In the genomic region with DNA sequence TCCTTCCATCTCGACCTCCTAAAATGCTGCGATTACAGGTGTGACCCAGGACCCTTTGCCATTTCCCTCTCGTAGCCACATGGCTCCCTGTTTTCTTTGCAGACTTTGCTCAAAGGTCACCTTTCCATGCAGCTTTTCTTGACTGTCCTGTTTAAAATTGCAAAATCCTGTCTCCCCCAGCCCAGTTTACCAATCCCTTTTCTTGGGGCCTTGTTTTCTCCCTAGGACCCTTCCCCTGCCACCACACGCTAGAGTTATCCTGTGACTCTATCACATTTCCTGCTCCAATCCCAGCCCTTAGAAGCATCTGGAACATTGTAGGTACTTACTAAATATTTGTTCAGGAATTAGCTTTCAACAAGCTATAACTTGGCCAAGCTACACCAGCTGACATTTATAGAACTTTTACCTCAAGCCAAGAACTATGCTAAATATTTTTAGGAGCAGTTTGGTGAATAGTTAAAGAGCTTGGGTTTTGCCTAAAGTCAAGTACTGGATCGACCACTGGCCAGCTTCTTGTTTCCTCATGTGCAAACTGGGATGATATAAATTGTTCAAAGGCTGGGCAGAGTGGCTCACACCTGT, we compare ENCODE assay signal across 17 cellular contexts.
"Had no signal": no experiment of that assay in that cellular context is flagged by ENCODE, and none has a peak within 500 bp of the region (broad histone marks: within the 10 kb centered on the region; RNA-seq: fewer than 3 reads in every experiment).

No MANE protein-coding gene starts in this region.

- H3K27me3 Mint-ChIP-seq: activated CD4-positive, alpha-beta T cell treated with anti-CD3 and anti-CD28 coated beads for 36 hours; activated CD8-positive, alpha-beta T cell treated with anti-CD3 and anti-CD28 coated beads for 36 hours had no signal

- ATAC-seq: activated CD4-positive, alpha-beta T cell treated with anti-CD3 and anti-CD28 coated beads for 36 hours; activated CD8-positive, alpha-beta T cell treated with anti-CD3 and anti-CD28 coated beads for 36 hours; activated T-cell treated with anti-CD3 and anti-CD28 coated beads, Interleukin-2, amount 50 U/mL, for 72 hours; gastroesophageal sphincter; left ventricle myocardium superior; pancreas; stimulated activated naive CD8-positive, alpha-beta T cell treated with anti-CD3 and anti-CD28 coated beads, Interleukin-15, Interleukin-2, amounts not matched to agents 100 U/mL and 50 U/mL, for 24 hours had no signal

- H3K4me1 Mint-ChIP-seq: activated CD4-positive, alpha-beta T cell treated with anti-CD3 and anti-CD28 coated beads for 36 hours; neural crest cell had no signal

- FAIRE-seq: pancreas had no signal

- H3K27ac Mint-ChIP-seq: activated CD4-positive, alpha-beta T cell treated with anti-CD3 and anti-CD28 coated beads for 36 hours; activated CD8-positive, alpha-beta T cell treated with anti-CD3 and anti-CD28 coated beads for 36 hours; activated T-cell treated with anti-CD3 and anti-CD28 coated beads, Interleukin-2, amount 50 U/mL, for 72 hours had no signal

- H3K4me3 ChIP-seq: breast epithelium, gastroesophageal sphincter, pancreas, upper lobe of left lung had no signal

- H3K36me3 ChIP-seq: breast epithelium, pancreas, WERI-Rb-1 had no signal

- H3K27me3 ChIP-seq: breast epithelium, gastroesophageal sphincter, pancreas, upper lobe of left lung had no signal

- H3K4me3 Mint-ChIP-seq: activated CD4-positive, alpha-beta T cell treated with anti-CD3 and anti-CD28 coated beads for 36 hours; activated CD8-positive, alpha-beta T cell treated with anti-CD3 and anti-CD28 coated beads for 36 hours; activated T-cell treated with anti-CD3 and anti-CD28 coated beads, Interleukin-2, amount 50 U/mL, for 72 hours; neural crest cell had no signal

- H3K9me3 Mint-ChIP-seq: activated CD8-positive, alpha-beta T cell treated with anti-CD3 and anti-CD28 coated beads for 36 hours; activated T-cell treated with anti-CD3 and anti-CD28 coated beads, Interleukin-2, amount 50 U/mL, for 72 hours; neural crest cell had no signal

- DNase-seq: activated CD4-positive, alpha-beta T cell treated with anti-CD3 and anti-CD28 coated beads for 36 hours; activated CD8-positive, alpha-beta memory T cell treated with anti-CD3 and anti-CD28 coated beads, Interleukin-2, amount 50 U/mL, for 4 hours; activated CD8-positive, alpha-beta T cell treated with anti-CD3 and anti-CD28 coated beads for 36 hours; activated T-cell treated with anti-CD3 and anti-CD28 coated beads, Interleukin-2, amount 50 U/mL, for 72 hours; aorta; left ventricle myocardium superior; mesenchymal stem cell; pancreas; stimulated activated CD4-positive, alpha-beta T cell treated with anti-CD3 and anti-CD28 coated beads, Interleukin-4, amount 100 ng/mL, for 1 hour; stimulated activated CD8-positive, alpha-beta memory T cell treated with anti-CD3 and anti-CD28 coated beads, Interleukin-4, amount 100 ng/mL, for 48 hours; stimulated activated naive CD8-positive, alpha-beta T cell treated with anti-CD3 and anti-CD28 coated beads, Interleukin-15, Interleukin-2, amounts not matched to agents 100 U/mL and 50 U/mL, for 24 hours; T-helper 1 cell; upper lobe of left lung; WERI-Rb-1 had no signal

- H3K27ac ChIP-seq: breast epithelium, gastroesophageal sphincter, pancreas, upper lobe of left lung, WERI-Rb-1 had no signal

- H3K4me1 ChIP-seq: breast epithelium, gastroesophageal sphincter, pancreas, upper lobe of left lung had no signal

- H3K9me3 ChIP-seq: breast epithelium, gastroesophageal sphincter, pancreas, upper lobe of left lung had no signal
